8 cellular contexts compared by ENCODE assay signal in the genomic region with DNA sequence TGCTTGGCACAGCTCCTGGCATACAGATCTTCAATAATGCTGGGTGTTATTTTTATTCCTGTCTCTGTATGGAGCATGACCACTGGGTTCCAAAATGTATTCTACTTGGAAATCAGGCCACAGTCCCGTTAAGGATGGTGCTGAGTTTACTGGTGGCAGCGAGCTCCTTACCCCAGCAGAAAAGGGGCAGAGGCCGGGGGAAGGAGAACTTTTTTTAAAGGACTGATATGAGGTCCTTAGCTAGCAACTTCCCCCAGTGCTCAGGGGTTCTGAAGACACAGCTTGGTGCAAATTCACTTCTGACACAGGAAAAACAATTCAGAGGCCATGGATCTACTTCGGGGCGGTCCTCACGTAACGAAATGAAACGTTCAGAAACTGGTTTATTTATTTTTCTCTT. TPM values are rescaled to one million over a fixed set of nuclear protein-coding genes. Genes with fewer than 3 reads are reported as not detected.
DNase-seq lines count a peak whose midpoint lies in the region; ATAC-seq, FAIRE-seq and TF ChIP-seq lines count a peak whose summit lies in the region.

No MANE protein-coding gene starts in this region.

- H3K27ac ChIP-seq in BLaER1 (peak overlapping the region; percentile 93), ascending aorta (peak overlapping the region; percentile 93 to 95), HepG2 (ENCODE audit: extremely low read length, insufficient read depth, low read length) (peak overlapping the region; percentile 87), tibial nerve (peak overlapping the region; percentile 86 to 98 (median 97))

- H4K20me1 ChIP-seq in BLaER1, result peaks cover 33% of the 10 kb centered on the region; the same call in 1 of the 2 replicates
- H4K20me1 ChIP-seq in HepG2 (ENCODE audit: insufficient read depth, low read length), result peaks cover 4% of the 10 kb centered on the region; the same call in 1 of the 2 replicates

- DNase-seq in ascending aorta (ENCODE audit: low spot score in 2 of 2) (no peak), HepG2 (ENCODE audit: low spot score) (peak; percentile 5), tibial nerve (ENCODE audit: low spot score in 2 of 2) (no peak), NCI-H1092 treated with DMSO at 0.1 percent for 48 hours (lab: John Stamatoyannopoulos, UW) (no peak), medulla oblongata (ENCODE audit: extremely low spot score) (no peak)
- no peak for DNase-seq in NK-92 treated with Interleukin-12 subunit alpha and Interleukin-12 subunit beta, amount 100 ng/mL, for 24 hours (lab: John Stamatoyannopoulos, UW)

- CTCF ChIA-PET in HepG2 (lab: Yijun Ruan, JAX; ENCODE audit: low intra/inter-chr PET ratio, low total read pairs), result no interaction called here

- peaks cover 25% of the 10 kb centered on the region for H3K36me3 ChIP-seq in BLaER1
- H3K36me3 ChIP-seq in ascending aorta, result peaks cover 6 to 11% of the 10 kb centered on the region in 2 donors
- peaks cover 3 to 7% of the 10 kb centered on the region in 2 experiments; a peak in 4 of 5 replicates for H3K36me3 ChIP-seq in HepG2 (replicated peaks in 1 of 2; ENCODE audit: control insufficient read depth in 1 of 2, insufficient read depth in 2 of 2, low read length in 2 of 2)
- H3K36me3 ChIP-seq in tibial nerve, result peaks cover 0 to 21% (median 0%) of the 10 kb centered on the region in 3 donors

- intact Hi-C loops in ascending aorta (cut with DNase I) (no loop called here), HepG2 (cut with micrococcal nuclease; ENCODE audit: unreplicated experiment) (no loop called here)

- TF ChIP-seq EP300 in HepG2 (IDR thresholded peaks at IDR 0.05; ENCODE audit: low read depth in 2 of 2, low read length in 2 of 2), result no peak
- no peak for TF ChIP-seq EP300 in HepG2 (CRISPR knock-in tag; IDR thresholded peaks at IDR 0.05; ENCODE audit: borderline replicate concordance)
- TF ChIP-seq EP300 in tibial nerve (IDR thresholded peaks at IDR 0.05), result no peak

- peaks cover 21% of the 10 kb centered on the region for H3K79me2 ChIP-seq in HepG2 (ENCODE audit: insufficient read depth, low read length)

- no peak for TF ChIP-seq RAD21 in HepG2 (CRISPR knock-in tag; IDR thresholded peaks at IDR 0.05)

- TF ChIP-seq POLR2A in HepG2 (IDR thresholded peaks at IDR 0.05; ENCODE audit: insufficient read depth in 1 of 2, low read depth in 2 of 2, low read length in 2 of 2) (no peak; a peak in 1 of 4 replicates), tibial nerve (IDR thresholded peaks at IDR 0.05) (no peak)

- POLR2A ChIA-PET in HepG2 (lab: Yijun Ruan, JAX), result interaction anchor here (0.8 to 3.9 kb wide), 14 partner anchors 8 to 1342 kb away, joined by 3 to 19 read pairs (median 4); partner anchors contain the start of gene TTC32

- no peak overlapping the region for H2AFZ ChIP-seq in HepG2 (ENCODE audit: low read length)

- ATAC-seq in HG02571 (IDR thresholded peaks at IDR 0.05; ENCODE audit: unreplicated experiment) (peak; percentile 0), HepG2 (no peak)

- TF ChIP-seq CTCF in ascending aorta (IDR thresholded peaks at IDR 0.05) (no peak), HepG2 (CRISPR knock-in tag; IDR thresholded peaks at IDR 0.05) (no peak), tibial nerve (IDR thresholded peaks at IDR 0.05) (no peak)

- H3K9me3 ChIP-seq in BLaER1 (peaks cover 8% of the 10 kb centered on the region), ascending aorta (no peaks in the 10 kb centered on the region), HepG2 (ENCODE audit: low read length) (no peaks in the 10 kb centered on the region), tibial nerve (peaks cover 0 to 4% (median 0%) of the 10 kb centered on the region in 4 donors)

- H3K4me1 ChIP-seq in BLaER1, result peaks cover 14% of the 10 kb centered on the region
- H3K4me1 ChIP-seq in ascending aorta, result peaks cover 5 to 25% of the 10 kb centered on the region in 2 donors
- H3K4me1 ChIP-seq in HepG2 (ENCODE audit: insufficient read depth, low read length), result peaks cover 27% of the 10 kb centered on the region
- peaks cover 0 to 40% (median 21%) of the 10 kb centered on the region in 4 donors for H3K4me1 ChIP-seq in tibial nerve

- peak overlapping the region; percentile 91 for H3K9ac ChIP-seq in BLaER1
- H3K9ac ChIP-seq in HepG2 (ENCODE audit: insufficient read depth, low read depth, low read length), result peak overlapping the region; percentile 93

- WGBS in HepG2 (ENCODE audit: low lambda C conversion rate), result 4% methylated on average over 8 of the region's 8 CpGs
- WGBS in tibial nerve, 2 donors, result 1 to 2% methylated on average over 8 of the region's 8 CpGs

- in situ Hi-C loops in HepG2 (cut with HindIII; ENCODE audit: extremely low pct_ligation_motif_present, low pct_unique_long_range_greater_than_20kb), result no loop called here

- H3K4me3 ChIP-seq in BLaER1, result peak overlapping the region; percentile 92
- H3K4me3 ChIP-seq in ascending aorta, result peak overlapping the region; percentile 78 to 90
- H3K4me3 ChIP-seq in HepG2 (replicated peaks in 1 of 3; ENCODE audit: insufficient read depth in 1 of 3, low read depth in 2 of 3, low read length in 3 of 3), result peak overlapping the region; percentile 78 to 84 (median 83)
- H3K4me3 ChIP-seq in tibial nerve, result peak overlapping the region; percentile 71 to 91 (median 74)

- TSS peak; percentile 72 for BruUV-seq in HepG2 (replicated peaks; lab: Mats Ljungman, UMichigan)

- H3K27me3 ChIP-seq in BLaER1 (no peaks in the 10 kb centered on the region), ascending aorta (no peaks in the 10 kb centered on the region), HepG2 (ENCODE audit: control insufficient read depth in 1 of 2, insufficient read depth in 2 of 2, low read length in 2 of 2) (no peaks in the 10 kb centered on the region), tibial nerve (no peaks in the 10 kb centered on the region)

- peak; percentile 49 for FAIRE-seq in HepG2 (lab: Jason Lieb, UNC)

- H3K4me2 ChIP-seq in BLaER1 (peak overlapping the region; percentile 84), HepG2 (ENCODE audit: low read depth, low read length) (peak overlapping the region; percentile 95)

TF ChIP-seq in HepG2, 621 proteins besides CTCF, POLR2A, EP300 and RAD21 (continues in another document):
- TF ChIP-seq KDM5A (IDR thresholded peaks at IDR 0.05; ENCODE audit: borderline replicate concordance, low read length) (peak; percentile 30; the same call in 1 of the 2 replicates), NAIF1 (CRISPR knock-in tag; IDR thresholded peaks at IDR 0.05; ENCODE audit: borderline replicate concordance) (0 out of 2 replicates have a peak, but pooled peaks have one; percentile 7), ZSCAN22 (CRISPR knock-in tag; IDR thresholded peaks at IDR 0.05) (no peak), ZNF749 (CRISPR knock-in tag; IDR thresholded peaks at IDR 0.05; ENCODE audit: borderline replicate concordance) (no peak)

RNA-seq across cellular contexts. Expression of gene RDH14, which starts 0.9 kb away (rescaled TPM):
- total RNA-seq in ascending aorta (51.2 TPM), HepG2 (2016; rRNA removed; fragmentation: Illumina TruSeq; extraction: Trizol) (37.4 and 39.9 TPM in 2 replicates), tibial nerve (10 to 100 TPM; 31.5 to 39.6 (median 36.6) TPM)
- 15.3 and 17.0 TPM in 2 replicates for total RNA-seq in HepG2 (2016; cell fraction: cytosol; rRNA removed; fragmentation: Illumina TruSeq; extraction: Trizol; ENCODE audit: low read depth)
- total RNA-seq in HepG2 (2016; cell fraction: insoluble cytoplasmic fraction; rRNA removed; fragmentation: Illumina TruSeq; extraction: Trizol), result 34.6 and 37.8 TPM in 2 replicates
- 32.5 and 33.9 TPM in 2 replicates for total RNA-seq in HepG2 (2016; cell fraction: membrane; rRNA removed; fragmentation: Illumina TruSeq; extraction: Trizol)
- total RNA-seq in HepG2 (2016; cell fraction: nucleus; rRNA removed; fragmentation: Illumina TruSeq; extraction: Trizol), result 32.4 and 33.3 TPM in 2 replicates
- polyA plus RNA-seq in HepG2 (2011; rRNA removed), result 22.8 and 27.4 TPM in 2 replicates
- 14.4 and 20.5 TPM in 2 replicates for polyA plus RNA-seq in HepG2 (2011; cell fraction: cytosol; rRNA removed)
- 6.1 and 7.8 TPM in 2 replicates for polyA plus RNA-seq in HepG2 (2011; cell fraction: nucleus; rRNA removed)
- polyA plus RNA-seq in HepG2 (2012), result 19.2 and 23.3 TPM in 2 replicates
- 14.0 and 14.5 TPM in 2 replicates for polyA plus RNA-seq in HepG2 (2016; cell fraction: cytosol; fragmentation: Illumina TruSeq; extraction: Trizol; ENCODE audit: low read depth)
- polyA plus RNA-seq in HepG2 (2016; cell fraction: insoluble cytoplasmic fraction; fragmentation: Illumina TruSeq; extraction: Trizol; ENCODE audit: low read depth), result 36.2 and 44.0 TPM in 2 replicates
- polyA plus RNA-seq in HepG2 (2016; cell fraction: membrane; fragmentation: Illumina TruSeq; extraction: Trizol; ENCODE audit: low read depth), result 23.0 and 23.2 TPM in 2 replicates
- polyA plus RNA-seq in HepG2 (2016; cell fraction: nucleus; fragmentation: Illumina TruSeq; extraction: Trizol; ENCODE audit: insufficient read depth, low read depth), result 55.4 and 58.2 TPM in 2 replicates
- 5.4 and 8.6 TPM in 2 replicates for polyA minus RNA-seq in HepG2 (2011; rRNA and poly(A)+ RNA removed; ENCODE audit: low replicate concordance)
- 14.2 and 16.1 TPM in 2 replicates for polyA minus RNA-seq in HepG2 (2011; cell fraction: cytosol; rRNA and poly(A)+ RNA removed)
- 12.5 and 18.0 TPM in 2 replicates for polyA minus RNA-seq in HepG2 (2011; cell fraction: nucleus; rRNA and poly(A)+ RNA removed)

RNA-seq across cellular contexts. Expression of gene NT5C1B, which starts 29.8 kb away (rescaled TPM):
- total RNA-seq in ascending aorta (not detected), HepG2 (2016; rRNA removed; fragmentation: Illumina TruSeq; extraction: Trizol) (not detected in 2 replicates), tibial nerve (not detected)
- not detected in 2 replicates for total RNA-seq in HepG2 (2016; cell fraction: cytosol; rRNA removed; fragmentation: Illumina TruSeq; extraction: Trizol; ENCODE audit: low read depth)
- total RNA-seq in HepG2 (2016; cell fraction: insoluble cytoplasmic fraction; rRNA removed; fragmentation: Illumina TruSeq; extraction: Trizol), result not detected in 2 replicates
- not detected in 2 replicates for total RNA-seq in HepG2 (2016; cell fraction: membrane; rRNA removed; fragmentation: Illumina TruSeq; extraction: Trizol)
- not detected in 2 replicates for total RNA-seq in HepG2 (2016; cell fraction: nucleus; rRNA removed; fragmentation: Illumina TruSeq; extraction: Trizol)
- not detected in 2 replicates for polyA plus RNA-seq in HepG2 (2011; rRNA removed)
- polyA plus RNA-seq in HepG2 (2011; cell fraction: cytosol; rRNA removed), result not detected in 2 replicates
- polyA plus RNA-seq in HepG2 (2011; cell fraction: nucleus; rRNA removed), result not detected in 2 replicates
- polyA plus RNA-seq in HepG2 (2012), result 0.16 and 0.17 TPM in 2 replicates
- polyA plus RNA-seq in HepG2 (2016; cell fraction: cytosol; fragmentation: Illumina TruSeq; extraction: Trizol; ENCODE audit: low read depth), result not detected in 2 replicates
- polyA plus RNA-seq in HepG2 (2016; cell fraction: insoluble cytoplasmic fraction; fragmentation: Illumina TruSeq; extraction: Trizol; ENCODE audit: low read depth), result not detected in 2 replicates
- not detected in 2 replicates for polyA plus RNA-seq in HepG2 (2016; cell fraction: membrane; fragmentation: Illumina TruSeq; extraction: Trizol; ENCODE audit: low read depth)
- polyA plus RNA-seq in HepG2 (2016; cell fraction: nucleus; fragmentation: Illumina TruSeq; extraction: Trizol; ENCODE audit: insufficient read depth, low read depth), result not detected in 2 replicates
- polyA minus RNA-seq in HepG2 (2011; rRNA and poly(A)+ RNA removed; ENCODE audit: low replicate concordance), result not detected in 2 replicates
- polyA minus RNA-seq in HepG2 (2011; cell fraction: cytosol; rRNA and poly(A)+ RNA removed), result not detected in 2 replicates
- not detected in 2 replicates for polyA minus RNA-seq in HepG2 (2011; cell fraction: nucleus; rRNA and poly(A)+ RNA removed)
